Comparison of ENCODE assay signal across 11 cellular contexts in genomic region chr12:124385219-124385969, GRCh38.
DNase-seq lines count a peak whose midpoint lies in the region; ATAC-seq, FAIRE-seq and TF ChIP-seq lines count a peak whose summit lies in the region.
"Had no signal": no experiment of that assay in that cellular context is flagged by ENCODE, and none has a peak within 500 bp of the region (broad histone marks: within the 10 kb centered on the region; RNA-seq: fewer than 3 reads in every experiment).

No MANE protein-coding gene starts in this region.

- no peaks in the 10 kb centered on the region for H3K9me3 ChIP-seq in muscle layer of colon (ENCODE audit: low read length)
- H3K9me3 ChIP-seq: ovary had no signal

- H3K9ac ChIP-seq in muscle layer of colon (ENCODE audit: low read length), result no peak overlapping the region

- peak overlapping the region; percentile 40 for H3K27ac ChIP-seq in muscle layer of colon (ENCODE audit: low read depth, low read length)

- H3K4me3 ChIP-seq in bronchial epithelial cell (ENCODE audit: low read depth, low read length) (no peak overlapping the region), muscle layer of colon (ENCODE audit: low read depth in 1 of 2, low read length in 2 of 2) (no peak overlapping the region)
- H3K4me3 ChIP-seq: ovary had no signal

- no peak for TF ChIP-seq CTCF in bronchial epithelial cell (IDR thresholded peaks at IDR 0.05; ENCODE audit: insufficient read depth, low read length, severe bottlenecking)

- ATAC-seq in HG02759 (IDR thresholded peaks at IDR 0.05; ENCODE audit: unreplicated experiment), result no peak
- ATAC-seq in GM18517 (IDR thresholded peaks at IDR 0.05; ENCODE audit: unreplicated experiment), result no peak
- ATAC-seq in GM18870 (IDR thresholded peaks at IDR 0.05; ENCODE audit: unreplicated experiment), result no peak

- no peak for TF ChIP-seq RAD21 in Ishikawa (IDR thresholded peaks at IDR 0.05; ENCODE audit: low read depth)

- FAIRE-seq in bronchial epithelial cell (lab: Jason Lieb, UNC), result no peak

- peaks cover 12% of the 10 kb centered on the region for H3K36me3 ChIP-seq in bronchial epithelial cell (ENCODE audit: control insufficient read depth, insufficient read depth, low read length)
- peaks cover 36% of the 10 kb centered on the region for H3K36me3 ChIP-seq in muscle layer of colon (ENCODE audit: insufficient read depth, low read length)
- H3K36me3 ChIP-seq: ovary had no signal

- DNase-seq in AG08395 (ENCODE audit: low spot score) (peak; percentile 59), bronchial epithelial cell (ENCODE audit: low read depth) (peak; percentile 38), AML-193 (lab: John Stamatoyannopoulos, UW) (no peak)
- DNase-seq: activated CD8-positive, alpha-beta memory T cell treated with anti-CD3 and anti-CD28 coated beads, Interleukin-2, amount 50 U/mL, for 48 hours; NCI-H2081 treated with DMSO at 0.1 percent for 48 hours had no signal

- H3K27me3 ChIP-seq in bronchial epithelial cell (ENCODE audit: control insufficient read depth, insufficient read depth, low read length) (no peaks in the 10 kb centered on the region), muscle layer of colon (ENCODE audit: control insufficient read depth in 1 of 2, insufficient read depth in 2 of 2, low read length in 2 of 2) (no peaks in the 10 kb centered on the region)
- H3K27me3 ChIP-seq: ovary had no signal

- TF ChIP-seq EP300 in Ishikawa (IDR thresholded peaks at IDR 0.05; ENCODE audit: borderline replicate concordance), result no peak

- peaks cover 75% of the 10 kb centered on the region for H3K4me1 ChIP-seq in muscle layer of colon (ENCODE audit: insufficient read depth, low read length)

TF ChIP-seq in Ishikawa, 13 proteins besides CTCF, POLR2A, EP300 and RAD21:
- TF ChIP-seq TCF12 (IDR thresholded peaks at IDR 0.05; ENCODE audit: low read depth), result no peak
- 0 out of 2 replicates have a peak, but pooled peaks have one; percentile 54 for TF ChIP-seq TEAD4 (IDR thresholded peaks at IDR 0.05)
- no peak for TF ChIP-seq YY1 (IDR thresholded peaks at IDR 0.05; ENCODE audit: low read depth)
- no peak for TF ChIP-seq CREB1 (IDR thresholded peaks at IDR 0.05; ENCODE audit: low read depth)
- TF ChIP-seq FOXM1 (IDR thresholded peaks at IDR 0.05; ENCODE audit: borderline replicate concordance, low read depth), result no peak
- no peak for TF ChIP-seq NFIC (IDR thresholded peaks at IDR 0.05)
- no peak for TF ChIP-seq ZBTB7A (IDR thresholded peaks at IDR 0.05; ENCODE audit: low read depth)
- no peak for TF ChIP-seq EGR1 (IDR thresholded peaks at IDR 0.05)
TF ChIP-seq in Ishikawa: peak in this region for 1.

Comparison
In these comparisons a context has a peak if more than half of its experiments do, and no peak if none do; other contexts are left out.
1. DNase-seq: peak in AG08395 (single experiment) and bronchial epithelial cell (single experiment); none in AML-193 (0 of 2).